10 cellular contexts compared by ENCODE assay signal in genomic region chr19:34556500-34556899, GRCh38.
A peak's percentile ranks its signal among the peaks of the same experiment; 100 is the strongest.
DNase-seq lines count a peak whose midpoint lies in the region; ATAC-seq and TF ChIP-seq lines count a peak whose summit lies in the region.
"Had no signal": no experiment of that assay in that cellular context is flagged by ENCODE, and none has a peak within 500 bp of the region (broad histone marks: within the 10 kb centered on the region; RNA-seq: fewer than 3 reads in every experiment).

No MANE protein-coding gene starts in this region.

- H3K9me3 Mint-ChIP-seq in glutamatergic neuron (ENCODE audit: unreplicated experiment) = no peaks in the 10 kb centered on the region

- H3K27ac Mint-ChIP-seq in glutamatergic neuron (ENCODE audit: unreplicated experiment) = no peak overlapping the region
- H3K27ac Mint-ChIP-seq: activated naive CD8-positive, alpha-beta T cell treated with anti-CD3 and anti-CD28 coated beads, Interleukin-2, amount 10 ng/mL, durations not matched to agents 7 days and 5 days had no signal

- H3K27me3 Mint-ChIP-seq in glutamatergic neuron (ENCODE audit: unreplicated experiment) = no peaks in the 10 kb centered on the region
- H3K27me3 Mint-ChIP-seq: activated naive CD8-positive, alpha-beta T cell treated with anti-CD3 and anti-CD28 coated beads, Interleukin-2, amount 10 ng/mL, durations not matched to agents 7 days and 5 days had no signal

- H3K4me3 ChIP-seq in Panc1 (ENCODE audit: low read depth in 2 of 2, low read length in 2 of 2) = no peak overlapping the region
- no peak overlapping the region for H3K4me3 ChIP-seq in gastrocnemius medialis
- H3K4me3 ChIP-seq: skin epidermis had no signal

- BruUV-seq in Panc1 (replicated peaks; lab: Mats Ljungman, UMichigan) = no TSS peak

- in situ Hi-C loops in Panc1 (cut with HindIII; ENCODE audit: low pct_unique_long_range_greater_than_20kb, low sequenced_read_pairs) (no loop called here), gastrocnemius medialis (cut with MboI; ENCODE audit: low sequenced_read_pairs in 4 of 4) (no loop called here)

- H3K4me1 ChIP-seq in Panc1 (ENCODE audit: control insufficient read depth, insufficient read depth, low read length) (no peaks in the 10 kb centered on the region), gastrocnemius medialis (no peaks in the 10 kb centered on the region)

- POLR2A ChIA-PET in Panc1 (lab: Charles Lee) = no interaction called here

- H3K4me3 Mint-ChIP-seq in glutamatergic neuron (ENCODE audit: unreplicated experiment) = no peak overlapping the region
- H3K4me3 Mint-ChIP-seq: activated naive CD8-positive, alpha-beta T cell treated with anti-CD3 and anti-CD28 coated beads, Interleukin-2, amount 10 ng/mL, durations not matched to agents 7 days and 5 days had no signal

- ATAC-seq in Panc1 (peak; percentile 84), gastrocnemius medialis (no peak)

- peak; percentile 5 for DNase-seq in A172 (ENCODE audit: low spot score)
- DNase-seq in Panc1 (ENCODE audit: low read depth, low spot score) = no peak
- peak; percentile 49 for DNase-seq in glutamatergic neuron
- no peak for DNase-seq in dedifferentiated amniotic fluid mesenchymal stem cell (ENCODE audit: extremely low spot score)
- DNase-seq in gastrocnemius medialis = no peak
- DNase-seq in DMS79 treated with DMSO at 0.1 percent for 48 hours (lab: John Stamatoyannopoulos, UW) = no peak
- DNase-seq in NCI-H345 (lab: John Stamatoyannopoulos, UW) = no peak
- DNase-seq: activated naive CD8-positive, alpha-beta T cell treated with anti-CD3 and anti-CD28 coated beads, Interleukin-2, amount 10 ng/mL, durations not matched to agents 7 days and 5 days had no signal

- H3K36me3 ChIP-seq in Panc1 (ENCODE audit: control insufficient read depth, insufficient read depth, low read length) = no peaks in the 10 kb centered on the region
- H3K36me3 ChIP-seq in gastrocnemius medialis = no peaks in the 10 kb centered on the region

- TF ChIP-seq CTCF in GM12873 (IDR thresholded peaks at IDR 0.05; ENCODE audit: insufficient read depth, low read depth, low read length, missing control alignments) (peak; percentile 50), Panc1 (IDR thresholded peaks at IDR 0.05) (peak; percentile 86), glutamatergic neuron (IDR thresholded peaks at IDR 0.05; ENCODE audit: partially characterized antibody, unreplicated experiment) (peak; percentile 42), gastrocnemius medialis (IDR thresholded peaks at IDR 0.05 in 4 of 5, conservative IDR thresholded peaks at IDR 0.05 in 1 of 5) (peak in 2 of 5 experiments; percentile 25 to 38)

- TF ChIP-seq POLR2A in gastrocnemius medialis (IDR thresholded peaks at IDR 0.05) = no peak

- H3K36me3 Mint-ChIP-seq in glutamatergic neuron (ENCODE audit: unreplicated experiment) = no peaks in the 10 kb centered on the region
- H3K36me3 Mint-ChIP-seq: activated naive CD8-positive, alpha-beta T cell treated with anti-CD3 and anti-CD28 coated beads, Interleukin-2, amount 10 ng/mL, durations not matched to agents 7 days and 5 days had no signal

- no peaks in the 10 kb centered on the region for H3K4me1 Mint-ChIP-seq in glutamatergic neuron (ENCODE audit: low read depth, unreplicated experiment)
- H3K4me1 Mint-ChIP-seq: activated naive CD8-positive, alpha-beta T cell treated with anti-CD3 and anti-CD28 coated beads, Interleukin-2, amount 10 ng/mL, durations not matched to agents 7 days and 5 days had no signal

- peaks cover 18% of the 10 kb centered on the region for H3K27me3 ChIP-seq in Panc1 (ENCODE audit: control insufficient read depth, insufficient read depth, low read length)
- H3K27me3 ChIP-seq in gastrocnemius medialis = no peaks in the 10 kb centered on the region

- intact Hi-C loops in Panc1 (cut with micrococcal nuclease; ENCODE audit: unreplicated experiment) (loop anchor here (2.0 kb wide), 1 partner anchor 156 kb away; no protein-coding TSS in a partner anchor), gastrocnemius medialis (cut with DNase I; ENCODE audit: low total_unique reads) (loop anchor here (2.0 kb wide), 1 partner anchor 156 kb away; no protein-coding TSS in a partner anchor)

- no peak overlapping the region for H3K27ac ChIP-seq in Panc1 (ENCODE audit: low read length)
- no peak overlapping the region for H3K27ac ChIP-seq in gastrocnemius medialis
- H3K27ac ChIP-seq: skin epidermis had no signal

- H3K9me3 ChIP-seq in Panc1 (ENCODE audit: control insufficient read depth, insufficient read depth, low read depth, low read length) = no peaks in the 10 kb centered on the region
- no peaks in the 10 kb centered on the region for H3K9me3 ChIP-seq in gastrocnemius medialis

- CTCF ChIA-PET in Panc1 (lab: Charles Lee) = no interaction called here

Comparison
In these comparisons a context has a peak if more than half of its experiments do, and no peak if none do; other contexts are left out.
1. DNase-seq: peak in A172 (single experiment) and glutamatergic neuron (single experiment); none in Panc1 (single experiment), dedifferentiated amniotic fluid mesenchymal stem cell (single experiment), gastrocnemius medialis (0 of 2), DMS79 treated with DMSO at 0.1 percent for 48 hours (single experiment) and NCI-H345 (single experiment).